In genomic region chr2:10278763-10279471, GRCh38 we compare ENCODE assay signal across 16 cellular contexts. TPM values are rescaled to one million over a fixed set of nuclear protein-coding genes. Genes with fewer than 3 reads are reported as not detected.
DNase-seq lines count a peak whose midpoint lies in the region; ATAC-seq, FAIRE-seq and TF ChIP-seq lines count a peak whose summit lies in the region.
"Had no signal": no experiment of that assay in that cellular context is flagged by ENCODE, and none has a peak within 500 bp of the region (broad histone marks: within the 10 kb centered on the region; RNA-seq: fewer than 3 reads in every experiment).

No MANE protein-coding gene starts in this region.

- H3K9me3 ChIP-seq in muscle layer of duodenum (ENCODE audit: control insufficient read depth in 1 of 2, low read length in 2 of 2) = no peaks in the 10 kb centered on the region
- no peaks in the 10 kb centered on the region for H3K9me3 ChIP-seq in suprapubic skin
- H3K9me3 ChIP-seq: adrenal gland had no signal

- no peaks in the 10 kb centered on the region for H3K36me3 Mint-ChIP-seq in T-helper 2 cell treated with Interferon-gamma antibody and Interleukin-4, amounts not matched to agents 5 μg/mL and 100 μg/mL, for 36 hours (ENCODE audit: low read depth)
- no peaks in the 10 kb centered on the region for H3K36me3 Mint-ChIP-seq in activated naive CD8-positive, alpha-beta T cell treated with anti-CD3 and anti-CD28 coated beads, Interleukin-2, amount 10 ng/mL, durations not matched to agents 7 days and 5 days

- H3K4me1 ChIP-seq in muscle layer of duodenum (ENCODE audit: control insufficient read depth in 1 of 2, insufficient read depth in 2 of 2, low read length in 2 of 2) = peaks cover 4 to 6% of the 10 kb centered on the region in 2 donors
- peaks cover 16% of the 10 kb centered on the region for H3K4me1 ChIP-seq in suprapubic skin

- POLR2A ChIA-PET in activated naive CD8-positive, alpha-beta T cell treated with anti-CD3 and anti-CD28 coated beads, Interleukin-2, amount 10 ng/mL, durations not matched to agents 7 days and 5 days (lab: Charles Lee) = no interaction called here

- no peak overlapping the region for H3K4me3 Mint-ChIP-seq in T-helper 2 cell treated with Interferon-gamma antibody and Interleukin-4, amounts not matched to agents 5 μg/mL and 100 μg/mL, for 36 hours
- no peak overlapping the region for H3K4me3 Mint-ChIP-seq in activated naive CD8-positive, alpha-beta T cell treated with anti-CD3 and anti-CD28 coated beads, Interleukin-2, amount 10 ng/mL, durations not matched to agents 7 days and 5 days
- H3K4me3 Mint-ChIP-seq: activated CD4-positive, alpha-beta memory T cell treated with anti-CD3 and anti-CD28 coated beads, Interleukin-2, amount 10 ng/mL, durations not matched to agents 7 days and 5 days had no signal

- H3K27ac Mint-ChIP-seq in T-helper 2 cell treated with Interferon-gamma antibody and Interleukin-4, amounts not matched to agents 5 μg/mL and 100 μg/mL, for 36 hours = peak overlapping the region; percentile 31
- H3K27ac Mint-ChIP-seq in activated naive CD8-positive, alpha-beta T cell treated with anti-CD3 and anti-CD28 coated beads, Interleukin-2, amount 10 ng/mL, durations not matched to agents 7 days and 5 days = peak overlapping the region; percentile 23
- H3K27ac Mint-ChIP-seq: activated CD4-positive, alpha-beta memory T cell treated with anti-CD3 and anti-CD28 coated beads, Interleukin-2, amount 10 ng/mL, durations not matched to agents 7 days and 5 days had no signal

- TF ChIP-seq EP300 in suprapubic skin (IDR thresholded peaks at IDR 0.05) = no peak

- TF ChIP-seq CTCF in suprapubic skin (IDR thresholded peaks at IDR 0.05) (no peak), D721Med (IDR thresholded peaks at IDR 0.05; ENCODE audit: insufficient read depth, missing control alignments) (no peak)

- no peaks in the 10 kb centered on the region for H3K36me3 ChIP-seq in muscle layer of duodenum (ENCODE audit: control insufficient read depth in 1 of 2, insufficient read depth in 2 of 2, low read length in 2 of 2)
- no peaks in the 10 kb centered on the region for H3K36me3 ChIP-seq in suprapubic skin
- H3K36me3 ChIP-seq: adrenal gland had no signal

- no peaks in the 10 kb centered on the region for H3K9me3 Mint-ChIP-seq in T-helper 2 cell treated with Interferon-gamma antibody and Interleukin-4, amounts not matched to agents 5 μg/mL and 100 μg/mL, for 36 hours
- no peaks in the 10 kb centered on the region for H3K9me3 Mint-ChIP-seq in activated naive CD8-positive, alpha-beta T cell treated with anti-CD3 and anti-CD28 coated beads, Interleukin-2, amount 10 ng/mL, durations not matched to agents 7 days and 5 days

- H3K27me3 ChIP-seq in muscle layer of duodenum (ENCODE audit: low read depth, low read length) (no peaks in the 10 kb centered on the region), suprapubic skin (no peaks in the 10 kb centered on the region)
- H3K27me3 ChIP-seq: adrenal gland had no signal

- peaks cover 4% of the 10 kb centered on the region for H3K27me3 Mint-ChIP-seq in T-helper 2 cell treated with Interferon-gamma antibody and Interleukin-4, amounts not matched to agents 5 μg/mL and 100 μg/mL, for 36 hours (ENCODE audit: low read depth)
- peaks cover 7% of the 10 kb centered on the region for H3K27me3 Mint-ChIP-seq in activated naive CD8-positive, alpha-beta T cell treated with anti-CD3 and anti-CD28 coated beads, Interleukin-2, amount 10 ng/mL, durations not matched to agents 7 days and 5 days

- FAIRE-seq in D721Med (lab: Jason Lieb, UNC) = no peak

- peaks cover 11% of the 10 kb centered on the region for H3K4me1 Mint-ChIP-seq in T-helper 2 cell treated with Interferon-gamma antibody and Interleukin-4, amounts not matched to agents 5 μg/mL and 100 μg/mL, for 36 hours (ENCODE audit: low read depth)
- H3K4me1 Mint-ChIP-seq in activated naive CD8-positive, alpha-beta T cell treated with anti-CD3 and anti-CD28 coated beads, Interleukin-2, amount 10 ng/mL, durations not matched to agents 7 days and 5 days = peaks cover 13% of the 10 kb centered on the region

- TF ChIP-seq POLR2A in suprapubic skin (IDR thresholded peaks at IDR 0.05) = no peak

- H3K27ac ChIP-seq in muscle layer of duodenum (ENCODE audit: low read length) = peak overlapping the region; percentile 30
- peak overlapping the region; percentile 62 for H3K27ac ChIP-seq in suprapubic skin
- H3K27ac ChIP-seq: 22Rv1, PC-9 had no signal

- ATAC-seq in activated naive CD8-positive, alpha-beta T cell treated with anti-CD3 and anti-CD28 coated beads, Interleukin-2, amount 10 ng/mL, durations not matched to agents 7 days and 5 days (ENCODE audit: low read depth) = no peak
- ATAC-seq in HG03108 (IDR thresholded peaks at IDR 0.05; ENCODE audit: unreplicated experiment) = no peak

- DNase-seq in T-helper 2 cell treated with Interferon-gamma antibody and Interleukin-4, amounts not matched to agents 5 μg/mL and 100 μg/mL, for 36 hours (ENCODE audit: low spot score) = no peak
- DNase-seq in T-helper 2 cell = no peak
- DNase-seq in activated naive CD8-positive, alpha-beta T cell treated with anti-CD3 and anti-CD28 coated beads, Interleukin-2, amount 10 ng/mL, durations not matched to agents 7 days and 5 days = no peak
- DNase-seq in suprapubic skin (ENCODE audit: low spot score in 2 of 2) = no peak
- no peak for DNase-seq in cortex of kidney (lab: John Stamatoyannopoulos, UW)
- no peak for DNase-seq in D721Med (ENCODE audit: insufficient read length, low spot score)
- DNase-seq: NCI-H1048, NCI-H2227 treated with DMSO at 0.1 percent for 48 hours, T-helper 9 cell had no signal

- WGBS in suprapubic skin = 75% methylated on average over 11 of the region's 11 CpGs

- H3K4me3 ChIP-seq in muscle layer of duodenum (ENCODE audit: low read depth in 1 of 2, low read length in 2 of 2) = no peak overlapping the region
- H3K4me3 ChIP-seq in suprapubic skin = no peak overlapping the region
- H3K4me3 ChIP-seq: adrenal gland, lung, PC-9 had no signal

RNA-seq across cellular contexts. Expression of gene HPCAL1, which starts 23.8 kb away (rescaled TPM):
- 10 to 100 TPM; 75.8 to 77.1 TPM for total RNA-seq in activated naive CD8-positive, alpha-beta T cell treated with anti-CD3 and anti-CD28 coated beads, Interleukin-2, amount 10 ng/mL, durations not matched to agents 7 days and 5 days
- 10 to 100 TPM; 27.7 to 40.7 (median 35.3) TPM for total RNA-seq in suprapubic skin
